Comparison of ENCODE assay signal across 8 cellular contexts in genomic region chrX:149938427-149939270, GRCh38. TPM values are rescaled to one million over a fixed set of nuclear protein-coding genes. Genes with fewer than 3 reads are reported as not detected.
DNase-seq lines count a peak whose midpoint lies in the region; ATAC-seq and TF ChIP-seq lines count a peak whose summit lies in the region.

EOLA2 (minus strand) TSS chrX:149938491; CDS start chrX:149933874, 4,617 bp downstream.

- H3K36me3 ChIP-seq in left ventricle myocardium inferior: no peaks in the 10 kb centered on the region

- no peaks in the 10 kb centered on the region for H3K9me3 Mint-ChIP-seq in progenitor cell of endocrine pancreas (ENCODE audit: low read depth)

- H3K4me3 ChIP-seq in left ventricle myocardium inferior: peak within 1 kb of the TSS; percentile 84

- H3K9me3 ChIP-seq in left ventricle myocardium inferior (replicated peaks): no peaks in the 10 kb centered on the region

- peak; percentile 41 for TF ChIP-seq CTCF in GM13977 (IDR thresholded peaks at IDR 0.05; ENCODE audit: extremely low read depth, insufficient read depth, missing control alignments)
- TF ChIP-seq CTCF in left ventricle myocardium inferior (IDR thresholded peaks at IDR 0.05; ENCODE audit: borderline replicate concordance): peak; percentile 63
- TF ChIP-seq CTCF in progenitor cell of endocrine pancreas (IDR thresholded peaks at IDR 0.05; ENCODE audit: unreplicated experiment): peak; percentile 63

- H3K27ac Mint-ChIP-seq in progenitor cell of endocrine pancreas: peak within 1 kb of the TSS; percentile 99

- H3K27ac ChIP-seq in angular gyrus (ENCODE audit: low read depth, low read length): peak within 1 kb of the TSS; percentile 92
- peak within 1 kb of the TSS; percentile 95 for H3K27ac ChIP-seq in left ventricle myocardium inferior (replicated peaks)

- H3K36me3 Mint-ChIP-seq in progenitor cell of endocrine pancreas (ENCODE audit: insufficient read depth): peaks cover 2% of the 10 kb centered on the region

- H3K27me3 Mint-ChIP-seq in progenitor cell of endocrine pancreas: no peaks in the 10 kb centered on the region

- intact Hi-C loops in left ventricle myocardium inferior (cut with micrococcal nuclease): no loop called here

- in situ Hi-C loops in GM13977 (cut with MboI; ENCODE audit: low pct_unique_long_range_greater_than_20kb, low sequenced_read_pairs, unreplicated experiment): no loop called here

- DNase-seq in GM13977 (ENCODE audit: low spot score) (peak; percentile 73), NCI-H187 (lab: John Stamatoyannopoulos, UW) (peak; percentile 96 to 99), T-helper 2 cell (peak; percentile 70 to 99 (median 89)), left ventricle myocardium inferior (peak; percentile 94), progenitor cell of endocrine pancreas (ENCODE audit: low spot score, unreplicated experiment) (peak; percentile 75), ureter (ENCODE audit: low spot score) (peak; percentile 95)

- peak within 1 kb of the TSS; percentile 78 for H3K4me3 Mint-ChIP-seq in progenitor cell of endocrine pancreas (ENCODE audit: low read depth)

- H3K27me3 ChIP-seq in left ventricle myocardium inferior (ENCODE audit: low read depth): no peaks in the 10 kb centered on the region

- peak; percentile 64 for ATAC-seq in HG02943 (IDR thresholded peaks at IDR 0.05; ENCODE audit: low read depth, unreplicated experiment)

- peaks cover 10% of the 10 kb centered on the region for H3K4me1 ChIP-seq in left ventricle myocardium inferior

- peaks cover 1% of the 10 kb centered on the region for H3K4me1 Mint-ChIP-seq in progenitor cell of endocrine pancreas (ENCODE audit: low read depth)

RNA-seq across cellular contexts. Expression of gene EOLA2, which starts in this region (rescaled TPM):
- total RNA-seq in left ventricle myocardium inferior (25.5 TPM), progenitor cell of endocrine pancreas (34.4 and 36.4 TPM in 2 replicates), ureter (53.3 TPM)

Comparison
In these comparisons a context has a peak if more than half of its experiments do, and no peak if none do; other contexts are left out.
1. Peak in every context shown above with its lines: DNase-seq, ATAC-seq, H3K4me3 ChIP-seq and H3K27ac ChIP-seq.